8 cellular contexts compared by ENCODE assay signal in genomic region chr6:16238057-16238657, GRCh38. TPM values are rescaled to one million over a fixed set of nuclear protein-coding genes. Genes with fewer than 3 reads are reported as not detected.
A peak's percentile ranks its signal among the peaks of the same experiment; 100 is the strongest.
DNase-seq lines count a peak whose midpoint lies in the region; ATAC-seq and TF ChIP-seq lines count a peak whose summit lies in the region.

GMPR (plus strand) TSS chr6:16238587; CDS start chr6:16238694, 107 bp downstream.

- no peaks in the 10 kb centered on the region for H3K36me3 Mint-ChIP-seq in nephron progenitor cell (ENCODE audit: low read depth)

- DNase-seq in NCI-H1436 (lab: John Stamatoyannopoulos, UW) (peak; percentile 23), NCI-H1436 treated with DMSO at 0.1 percent for 48 hours (lab: John Stamatoyannopoulos, UW) (no peak), OCI-M1 (lab: John Stamatoyannopoulos, UW) (peak; percentile 92), fibroblast of the aortic adventitia (ENCODE audit: low read depth) (peak; percentile 59), nephron progenitor cell (peak; percentile 81)
- peak; percentile 66 for DNase-seq in activated T-helper 9 cell treated with anti-CD3 and anti-CD28 coated beads, Interleukin-2, amount 50 U/mL, for 16 hours (ENCODE audit: low read depth)
- peak; percentile 73 to 80 for DNase-seq in stimulated activated naive CD8-positive, alpha-beta T cell treated with anti-CD3 and anti-CD28 coated beads, Interleukin-15, amount 100 ng/mL, for 72 hours

- peak within 1 kb of the TSS; percentile 82 for H3K4me3 ChIP-seq in fibroblast of the aortic adventitia (ENCODE audit: low read depth, low read length)

- peak; percentile 66 for ATAC-seq in HG03066 (IDR thresholded peaks at IDR 0.05; ENCODE audit: low read depth, unreplicated experiment)
- peak; percentile 94 for ATAC-seq in stimulated activated naive CD8-positive, alpha-beta T cell treated with anti-CD3 and anti-CD28 coated beads, Interleukin-15, amount 100 ng/mL, for 72 hours

- peaks cover 54% of the 10 kb centered on the region for H3K4me1 Mint-ChIP-seq in nephron progenitor cell
- peaks cover 38% of the 10 kb centered on the region for H3K4me1 Mint-ChIP-seq in stimulated activated naive CD8-positive, alpha-beta T cell treated with anti-CD3 and anti-CD28 coated beads, Interleukin-15, amount 100 ng/mL, for 72 hours

- peaks cover 30% of the 10 kb centered on the region for H3K27me3 Mint-ChIP-seq in nephron progenitor cell (ENCODE audit: low read depth, poor library complexity)
- peaks cover 52% of the 10 kb centered on the region for H3K27me3 Mint-ChIP-seq in stimulated activated naive CD8-positive, alpha-beta T cell treated with anti-CD3 and anti-CD28 coated beads, Interleukin-15, amount 100 ng/mL, for 72 hours

- TF ChIP-seq CTCF in fibroblast of the aortic adventitia (IDR thresholded peaks at IDR 0.05; ENCODE audit: insufficient read depth, low read length), result no peak
- TF ChIP-seq CTCF in nephron progenitor cell (IDR thresholded peaks at IDR 0.05), result no peak

- H3K4me3 Mint-ChIP-seq in nephron progenitor cell, result peak within 1 kb of the TSS; percentile 85
- H3K4me3 Mint-ChIP-seq in stimulated activated naive CD8-positive, alpha-beta T cell treated with anti-CD3 and anti-CD28 coated beads, Interleukin-15, amount 100 ng/mL, for 72 hours, result peak within 1 kb of the TSS; percentile 83 to 95

- no peak within 1 kb of the TSS for H3K27ac Mint-ChIP-seq in nephron progenitor cell
- H3K27ac Mint-ChIP-seq in stimulated activated naive CD8-positive, alpha-beta T cell treated with anti-CD3 and anti-CD28 coated beads, Interleukin-15, amount 100 ng/mL, for 72 hours, result peak within 1 kb of the TSS; percentile 67 to 88

- peaks cover 4% of the 10 kb centered on the region for H3K9me3 Mint-ChIP-seq in nephron progenitor cell
- no peaks in the 10 kb centered on the region for H3K9me3 Mint-ChIP-seq in stimulated activated naive CD8-positive, alpha-beta T cell treated with anti-CD3 and anti-CD28 coated beads, Interleukin-15, amount 100 ng/mL, for 72 hours

RNA-seq across cellular contexts. Expression of gene GMPR, which starts in this region (rescaled TPM):
- total RNA-seq in fibroblast of the aortic adventitia (ENCODE audit: low replicate concordance), result 2.5 and 24.8 TPM in 2 replicates
